ENCODE assay signal across 1 cellular context in genomic region chr4:118400362-118400761, GRCh38.
TF ChIP-seq lines count a peak whose summit lies in the region.

No MANE protein-coding gene starts in this region.

TF ChIP-seq in GM23338, 12 proteins besides CTCF, POLR2A, EP300 and RAD21 (continued from another document):
- TF ChIP-seq, protein P1, sequence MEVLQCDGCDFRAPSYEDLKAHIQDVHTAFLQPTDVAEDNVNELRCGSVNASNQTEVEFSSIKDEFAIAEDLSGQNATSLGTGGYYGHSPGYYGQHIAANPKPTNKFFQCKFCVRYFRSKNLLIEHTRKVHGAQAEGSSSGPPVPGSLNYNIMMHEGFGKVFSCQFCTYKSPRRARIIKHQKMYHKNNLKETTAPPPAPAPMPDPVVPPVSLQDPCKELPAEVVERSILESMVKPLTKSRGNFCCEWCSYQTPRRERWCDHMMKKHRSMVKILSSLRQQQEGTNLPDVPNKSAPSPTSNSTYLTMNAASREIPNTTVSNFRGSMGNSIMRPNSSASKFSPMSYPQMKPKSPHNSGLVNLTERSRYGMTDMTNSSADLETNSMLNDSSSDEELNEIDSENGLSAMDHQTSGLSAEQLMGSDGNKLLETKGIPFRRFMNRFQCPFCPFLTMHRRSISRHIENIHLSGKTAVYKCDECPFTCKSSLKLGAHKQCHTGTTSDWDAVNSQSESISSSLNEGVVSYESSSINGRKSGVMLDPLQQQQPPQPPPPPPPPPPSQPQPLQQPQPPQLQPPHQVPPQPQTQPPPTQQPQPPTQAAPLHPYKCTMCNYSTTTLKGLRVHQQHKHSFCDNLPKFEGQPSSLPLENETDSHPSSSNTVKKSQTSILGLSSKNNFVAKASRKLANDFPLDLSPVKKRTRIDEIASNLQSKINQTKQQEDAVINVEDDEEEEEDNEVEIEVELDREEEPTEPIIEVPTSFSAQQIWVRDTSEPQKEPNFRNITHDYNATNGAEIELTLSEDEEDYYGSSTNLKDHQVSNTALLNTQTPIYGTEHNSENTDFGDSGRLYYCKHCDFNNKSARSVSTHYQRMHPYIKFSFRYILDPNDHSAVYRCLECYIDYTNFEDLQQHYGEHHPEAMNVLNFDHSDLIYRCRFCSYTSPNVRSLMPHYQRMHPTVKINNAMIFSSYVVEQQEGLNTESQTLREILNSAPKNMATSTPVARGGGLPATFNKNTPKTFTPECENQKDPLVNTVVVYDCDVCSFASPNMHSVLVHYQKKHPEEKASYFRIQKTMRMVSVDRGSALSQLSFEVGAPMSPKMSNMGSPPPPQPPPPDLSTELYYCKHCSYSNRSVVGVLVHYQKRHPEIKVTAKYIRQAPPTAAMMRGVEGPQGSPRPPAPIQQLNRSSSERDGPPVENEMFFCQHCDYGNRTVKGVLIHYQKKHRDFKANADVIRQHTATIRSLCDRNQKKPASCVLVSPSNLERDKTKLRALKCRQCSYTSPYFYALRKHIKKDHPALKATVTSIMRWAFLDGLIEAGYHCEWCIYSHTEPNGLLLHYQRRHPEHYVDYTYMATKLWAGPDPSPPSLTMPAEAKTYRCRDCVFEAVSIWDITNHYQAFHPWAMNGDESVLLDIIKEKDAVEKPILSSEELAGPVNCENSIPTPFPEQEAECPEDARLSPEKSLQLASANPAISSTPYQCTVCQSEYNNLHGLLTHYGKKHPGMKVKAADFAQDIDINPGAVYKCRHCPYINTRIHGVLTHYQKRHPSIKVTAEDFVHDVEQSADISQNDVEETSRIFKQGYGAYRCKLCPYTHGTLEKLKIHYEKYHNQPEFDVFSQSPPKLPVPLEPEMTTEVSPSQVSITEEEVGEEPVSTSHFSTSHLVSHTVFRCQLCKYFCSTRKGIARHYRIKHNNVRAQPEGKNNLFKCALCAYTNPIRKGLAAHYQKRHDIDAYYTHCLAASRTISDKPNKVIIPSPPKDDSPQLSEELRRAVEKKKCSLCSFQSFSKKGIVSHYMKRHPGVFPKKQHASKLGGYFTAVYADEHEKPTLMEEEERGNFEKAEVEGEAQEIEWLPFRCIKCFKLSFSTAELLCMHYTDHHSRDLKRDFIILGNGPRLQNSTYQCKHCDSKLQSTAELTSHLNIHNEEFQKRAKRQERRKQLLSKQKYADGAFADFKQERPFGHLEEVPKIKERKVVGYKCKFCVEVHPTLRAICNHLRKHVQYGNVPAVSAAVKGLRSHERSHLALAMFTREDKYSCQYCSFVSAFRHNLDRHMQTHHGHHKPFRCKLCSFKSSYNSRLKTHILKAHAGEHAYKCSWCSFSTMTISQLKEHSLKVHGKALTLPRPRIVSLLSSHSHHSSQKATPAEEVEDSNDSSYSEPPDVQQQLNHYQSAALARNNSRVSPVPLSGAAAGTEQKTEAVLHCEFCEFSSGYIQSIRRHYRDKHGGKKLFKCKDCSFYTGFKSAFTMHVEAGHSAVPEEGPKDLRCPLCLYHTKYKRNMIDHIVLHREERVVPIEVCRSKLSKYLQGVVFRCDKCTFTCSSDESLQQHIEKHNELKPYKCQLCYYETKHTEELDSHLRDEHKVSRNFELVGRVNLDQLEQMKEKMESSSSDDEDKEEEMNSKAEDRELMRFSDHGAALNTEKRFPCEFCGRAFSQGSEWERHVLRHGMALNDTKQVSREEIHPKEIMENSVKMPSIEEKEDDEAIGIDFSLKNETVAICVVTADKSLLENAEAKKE (CRISPR knock-in tag; IDR thresholded peaks at IDR 0.05): no peak
- TF ChIP-seq EZH2phosphoT487 (IDR thresholded peaks at IDR 0.05; ENCODE audit: unreplicated experiment): no peak
TF ChIP-seq in GM23338: peak in this region for 0.
